ENCODE assay signal across 9 cellular contexts in the genomic region with DNA sequence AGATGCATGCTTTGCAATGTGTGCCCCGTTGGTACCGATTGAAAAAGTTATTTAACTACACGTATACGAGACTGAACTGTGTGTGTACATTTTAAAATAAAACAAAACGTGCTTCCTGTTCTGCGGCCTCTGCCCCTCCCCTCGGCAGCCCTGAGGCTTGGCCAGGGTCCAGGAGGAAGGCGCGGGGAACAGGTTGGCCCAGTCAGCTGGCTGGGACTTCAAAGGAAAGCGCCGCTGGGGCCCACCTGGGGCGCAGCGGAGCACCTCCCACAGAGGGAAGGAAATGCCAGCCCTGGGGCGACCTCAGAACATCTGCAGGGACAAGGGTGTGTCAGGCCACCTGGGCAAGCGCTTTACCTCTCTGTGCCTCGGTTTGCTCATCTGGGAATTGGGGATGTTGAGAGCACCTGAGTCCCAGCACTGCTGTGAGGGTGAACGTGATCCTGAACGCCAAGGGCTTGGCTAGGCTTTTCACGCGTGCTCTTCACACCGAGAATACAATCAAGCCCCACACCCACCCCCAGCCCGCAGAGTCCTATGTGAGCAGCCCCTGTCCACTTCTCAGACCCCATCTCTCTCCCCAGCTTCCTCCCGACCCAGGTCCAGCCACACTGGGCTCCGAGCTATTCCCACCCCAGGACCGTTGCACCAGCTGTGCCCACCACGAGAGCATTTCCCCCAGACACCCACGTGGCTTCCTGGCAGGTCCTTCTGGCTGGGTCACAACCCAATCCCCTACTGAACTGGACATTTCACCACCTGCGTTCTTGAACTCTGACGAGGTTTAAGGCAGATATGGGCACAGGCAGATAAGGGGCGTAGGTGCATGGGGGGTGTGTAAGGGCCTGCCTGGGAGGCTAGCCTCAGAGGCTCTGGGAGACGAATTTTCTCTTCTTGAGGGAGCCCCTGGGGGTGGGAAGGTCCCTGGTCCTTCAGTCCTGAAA. TPM values are rescaled to one million over a fixed set of nuclear protein-coding genes. Genes with fewer than 3 reads are reported as not detected.
A peak's percentile ranks its signal among the peaks of the same experiment; 100 is the strongest.
DNase-seq lines count a peak whose midpoint lies in the region; ATAC-seq and TF ChIP-seq lines count a peak whose summit lies in the region.
"Had no signal": no experiment of that assay in that cellular context is flagged by ENCODE, and none has a peak within 500 bp of the region (broad histone marks: within the 10 kb centered on the region; RNA-seq: fewer than 3 reads in every experiment).

No MANE protein-coding gene starts in this region.

- H3K4me1 ChIP-seq in adrenal gland (replicated peaks in 1 of 2) (peaks cover 14 to 19% of the 10 kb centered on the region in 2 donors), right lobe of liver (peaks cover 0 to 11% (median 1%) of the 10 kb centered on the region in 4 donors)

- TF ChIP-seq CTCF in adrenal gland (IDR thresholded peaks at IDR 0.05) (no peak), right lobe of liver (IDR thresholded peaks at IDR 0.05) (no peak)

- DNase-seq in Daoy (ENCODE audit: low read depth) (peak; percentile 84), H4 (ENCODE audit: low spot score) (peak; percentile 60), NAMALWA (ENCODE audit: low spot score) (peak; percentile 86), T-helper 1 cell (peak; percentile 54 to 81 (median 79)), adrenal gland (peak; percentile 67 to 88 (median 79)), right lobe of liver (peak; percentile 68 to 81 (median 79)), D341Med (ENCODE audit: low spot score) (no peak)
- peak; percentile 43 to 54 for DNase-seq in stimulated activated CD8-positive, alpha-beta memory T cell treated with anti-CD3 and anti-CD28 coated beads, Interleukin-2, amount 100 ng/mL, for 48 hours (ENCODE audit: low read depth in 2 of 2)

- H3K27ac ChIP-seq in adrenal gland, result peak overlapping the region in 1 of 5 donors; percentile 31
- no peak overlapping the region for H3K27ac ChIP-seq in right lobe of liver

- H3K4me3 ChIP-seq in adrenal gland (peak overlapping the region in 1 of 4 donors; percentile 10), right lobe of liver (no peak overlapping the region)

- H3K27me3 ChIP-seq in adrenal gland, result no peaks in the 10 kb centered on the region
- no peaks in the 10 kb centered on the region for H3K27me3 ChIP-seq in right lobe of liver

- H3K36me3 ChIP-seq in adrenal gland (replicated peaks in 1 of 2) (no peaks in the 10 kb centered on the region), right lobe of liver (no peaks in the 10 kb centered on the region)

- 26 to 30% (median 28%) methylated on average over 13 to 31 of the region's 31 CpGs for WGBS in adrenal gland, 4 donors
- WGBS in right lobe of liver (ENCODE audit: insufficient coverage, low coverage, low lambda C conversion rate, missing lambda C conversion rate), result 23% methylated on average over 23 of the region's 31 CpGs

- TF ChIP-seq POLR2A in adrenal gland (IDR thresholded peaks at IDR 0.05) (no peak), right lobe of liver (IDR thresholded peaks at IDR 0.05) (no peak)

- peak; percentile 49 to 77 (median 62) for ATAC-seq in right lobe of liver
- ATAC-seq: Panc1 had no signal

- intact Hi-C loops in adrenal gland (cut with DNase I) (no loop called here), right lobe of liver (cut with DNase I) (no loop called here)

- no peaks in the 10 kb centered on the region for H3K9me3 ChIP-seq in adrenal gland (replicated peaks in 1 of 3)
- H3K9me3 ChIP-seq in right lobe of liver, result no peaks in the 10 kb centered on the region

RNA-seq across cellular contexts. Expression of a gene that starts 41.9 kb away (rescaled TPM):
- 29.8 and 57.9 TPM in 2 replicates for total RNA-seq in Daoy (2014; rRNA removed; shearing (Covaris generic))
- total RNA-seq in H4 (2014; rRNA removed; shearing (Covaris generic)), result 17.9 and 21.5 TPM in 2 replicates
- total RNA-seq in adrenal gland (100 to 1,000 TPM in 7 of 8 donors, 10 to 100 TPM in 1; 85.3 to 243 (median 199) TPM), right lobe of liver (10 to 100 TPM; 38.1 to 87.5 (median 45.0) TPM)
- 100 to 1,000 TPM in 1 of 3 donors, 10 to 100 TPM in 2; 28.3 to 194 (median 53.3) TPM for polyA plus RNA-seq in adrenal gland
